27 cellular contexts compared by ENCODE assay signal in genomic region chr12:77681726-77682125, GRCh38.
"Had no signal": no experiment of that assay in that cellular context is flagged by ENCODE, and none has a peak within 500 bp of the region (broad histone marks: within the 10 kb centered on the region; RNA-seq: fewer than 3 reads in every experiment).

No MANE protein-coding gene starts in this region.

- H3K27me3 ChIP-seq: stomach, suprapubic skin, testis, thyroid gland, tibial artery, tibial nerve, transverse colon, upper lobe of left lung, upper lobe of right lung, uterus, vagina had no signal

- H3K4me1 ChIP-seq: stomach, testis, thyroid gland, tibial artery, transverse colon, upper lobe of left lung, upper lobe of right lung, uterus, vagina had no signal

- H3K36me3 ChIP-seq: stomach, suprapubic skin, thoracic aorta, thyroid gland, tibial artery, tibial nerve, transverse colon, upper lobe of left lung, upper lobe of right lung, uterus, vagina had no signal

- FAIRE-seq: urothelium cell line had no signal

- ATAC-seq: stimulated activated effector memory CD8-positive, alpha-beta T cell treated with anti-CD3 and anti-CD28 coated beads, Interleukin-12 subunit alpha, Interleukin-12 subunit beta, amount 100 ng/mL, for 72 hours; stimulated activated memory B cell treated with anti-CD40 and anti-IgM and Interleukin-4, amounts not matched to agents 10 μg/mL and 1 μg/mL and 100 μg/mL, for 72 hours; stimulated activated naive B cell treated with anti-CD40 and anti-IgM and Interleukin-4, amounts not matched to agents 10 μg/mL and 1 μg/mL and 100 μg/mL, for 72 hours; stimulated activated naive CD8-positive, alpha-beta T cell treated with anti-CD3 and anti-CD28 coated beads, Interleukin-15, amount 100 ng/mL, for 72 hours; stimulated activated naive CD8-positive, alpha-beta T cell treated with anti-CD3 and anti-CD28 coated beads, Interleukin-15, Interleukin-2, amounts not matched to agents 100 U/mL and 50 U/mL, for 24 hours; upper lobe of right lung had no signal

- H3K9me3 ChIP-seq: stomach, suprapubic skin, testis, thoracic aorta, thyroid gland, tibial artery, tibial nerve, transverse colon, upper lobe of left lung, upper lobe of right lung, uterus, vagina had no signal

- DNase-seq: stimulated activated CD4-positive, alpha-beta T cell treated with anti-CD3 and anti-CD28 coated beads, Interleukin-2, amount 100 ng/mL, for 48 hours; stimulated activated CD4-positive, alpha-beta T cell treated with anti-CD3 and anti-CD28 coated beads, Interleukin-4, amount 100 ng/mL, for 1 hour; stimulated activated CD4-positive, alpha-beta T cell treated with anti-CD3 and anti-CD28 coated beads, Interleukin-4, amount 100 ng/mL, for 24 hours; stimulated activated CD4-positive, alpha-beta T cell treated with anti-CD3 and anti-CD28 coated beads, Interleukin-4, amount 100 ng/mL, for 4 hours; stimulated activated CD8-positive, alpha-beta memory T cell treated with anti-CD3 and anti-CD28 coated beads, Interleukin-4, amount 100 ng/mL, for 48 hours; stimulated activated naive B cell treated with anti-CD40 and anti-IgM and Interleukin-4, amounts not matched to agents 10 μg/mL and 1 μg/mL and 100 μg/mL, for 72 hours; stimulated activated naive CD4-positive, alpha-beta T cell; stimulated activated naive CD4-positive, alpha-beta T cell treated with Interleukin-2 at 50 U/mL for 16 hours; stimulated activated naive CD8-positive, alpha-beta T cell treated with anti-CD3 and anti-CD28 coated beads, Interleukin-15, amount 100 ng/mL, for 72 hours; stimulated activated naive CD8-positive, alpha-beta T cell treated with anti-CD3 and anti-CD28 coated beads, Interleukin-15, Interleukin-2, amounts not matched to agents 100 U/mL and 50 U/mL, for 24 hours; stomach; substantia nigra; testis; thyroid gland; tibial artery; transverse colon; trophoblast cell; upper lobe of right lung; uterus had no signal

- H3K27ac ChIP-seq: stomach, suprapubic skin, testis, thoracic aorta, thyroid gland, tibial artery, tibial nerve, transverse colon, upper lobe of left lung, upper lobe of right lung, uterus, vagina had no signal

- H3K4me3 ChIP-seq: stomach, suprapubic skin, testis, thoracic aorta, thyroid gland, tibial artery, tibial nerve, transverse colon, upper lobe of left lung, upper lobe of right lung, uterus, vagina had no signal
